22 cellular contexts compared by ENCODE assay signal in the genomic region with DNA sequence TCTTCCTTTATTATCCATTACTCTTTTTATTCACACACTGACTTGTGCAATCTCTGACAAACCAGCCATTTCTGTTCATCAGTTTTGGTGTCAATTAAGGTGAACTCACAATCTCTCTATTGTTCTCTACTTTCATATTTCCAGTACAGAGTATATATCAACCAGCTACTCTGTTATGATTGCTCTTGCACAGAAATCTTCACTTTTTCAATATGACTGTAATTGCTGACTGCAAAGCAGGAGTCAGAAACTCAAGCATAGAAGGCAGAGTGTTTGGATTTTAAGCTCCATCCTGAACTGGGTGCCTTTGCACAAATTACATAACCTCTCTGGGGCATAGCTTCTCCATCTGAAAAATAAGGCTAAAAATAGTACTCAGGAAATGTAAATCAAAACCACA.
DNase-seq lines count a peak whose midpoint lies in the region; ATAC-seq and TF ChIP-seq lines count a peak whose summit lies in the region.
"Had no signal": no experiment of that assay in that cellular context is flagged by ENCODE, and none has a peak within 500 bp of the region (broad histone marks: within the 10 kb centered on the region; RNA-seq: fewer than 3 reads in every experiment).

No MANE protein-coding gene starts in this region.

- H3K27ac ChIP-seq in foreskin keratinocyte, result peak overlapping the region; percentile 73
- H3K27ac ChIP-seq: breast epithelium, coronary artery, prostate gland had no signal

- TF ChIP-seq CTCF in foreskin keratinocyte (conservative IDR thresholded peaks at IDR 0.05), result no peak
- TF ChIP-seq CTCF in osteocyte (IDR thresholded peaks at IDR 0.05), result no peak
- no peak for TF ChIP-seq CTCF in GM10248 (IDR thresholded peaks at IDR 0.05; ENCODE audit: control extremely low read depth, extremely low read depth, low read depth, missing control alignments)

- H3K4me1 ChIP-seq in foreskin keratinocyte, result peaks cover 28% of the 10 kb centered on the region
- H3K4me1 ChIP-seq: breast epithelium, prostate gland had no signal

- POLR2A ChIA-PET in GM10248 (lab: Yijun Ruan, JAX), result no interaction called here

- no peaks in the 10 kb centered on the region for H3K27me3 Mint-ChIP-seq in osteocyte (ENCODE audit: unreplicated experiment)
- H3K27me3 Mint-ChIP-seq: activated T-cell treated with anti-CD3 and anti-CD28 coated beads, Interleukin-2, amount 50 U/mL, for 24 hours; CD4-positive, alpha-beta memory T cell had no signal

- no peaks in the 10 kb centered on the region for H3K9me3 Mint-ChIP-seq in osteocyte (ENCODE audit: unreplicated experiment)

- CTCF ChIA-PET in GM10248 (lab: Yijun Ruan, JAX), result interaction anchor here (0.7 to 2.0 kb wide), 3 partner anchors 11 to 35 kb away, joined by 3 to 4 read pairs (median 4); no protein-coding TSS in a partner anchor

- H3K36me3 Mint-ChIP-seq in osteocyte (ENCODE audit: unreplicated experiment), result no peaks in the 10 kb centered on the region
- H3K36me3 Mint-ChIP-seq: CD4-positive, alpha-beta memory T cell; stimulated activated effector memory CD8-positive, alpha-beta T cell treated with anti-CD3 and anti-CD28 coated beads, Interleukin-12 subunit alpha, Interleukin-12 subunit beta, amount 100 ng/mL, for 72 hours had no signal

- ATAC-seq in GM18519 (IDR thresholded peaks at IDR 0.05; ENCODE audit: low FRiP score, unreplicated experiment) (peak; percentile 63), GM21529 (IDR thresholded peaks at IDR 0.05; ENCODE audit: unreplicated experiment) (peak; percentile 51), HG03432 (IDR thresholded peaks at IDR 0.05; ENCODE audit: unreplicated experiment) (peak; percentile 68), foreskin keratinocyte (no peak)
- ATAC-seq: HCT116; stimulated activated effector memory CD8-positive, alpha-beta T cell treated with anti-CD3 and anti-CD28 coated beads, Interleukin-12 subunit alpha, Interleukin-12 subunit beta, amount 100 ng/mL, for 72 hours had no signal

- H3K27ac Mint-ChIP-seq in osteocyte (ENCODE audit: unreplicated experiment), result no peak overlapping the region
- H3K27ac Mint-ChIP-seq: activated T-cell treated with anti-CD3 and anti-CD28 coated beads, Interleukin-2, amount 50 U/mL, for 24 hours; CD4-positive, alpha-beta memory T cell; stimulated activated effector memory CD8-positive, alpha-beta T cell treated with anti-CD3 and anti-CD28 coated beads, Interleukin-12 subunit alpha, Interleukin-12 subunit beta, amount 100 ng/mL, for 72 hours had no signal

- H3K27me3 ChIP-seq in foreskin keratinocyte, result no peaks in the 10 kb centered on the region
- H3K27me3 ChIP-seq: breast epithelium had no signal

- DNase-seq in foreskin keratinocyte (peak in 1 of 2 donors; percentile 11), glomerular visceral epithelial cell (ENCODE audit: extremely low spot score) (no peak), osteocyte (ENCODE audit: extremely low spot score, unreplicated experiment) (no peak), GM10248 (ENCODE audit: extremely low spot score) (no peak)
- DNase-seq: activated CD4-positive, CD25-positive, alpha-beta regulatory T cell treated with anti-CD3 and anti-CD28 coated beads, Interleukin-2, amount 50 U/mL, for 72 hours; activated CD8-positive, alpha-beta memory T cell treated with anti-CD3 and anti-CD28 coated beads for 24 hours; activated naive CD4-positive, alpha-beta T cell; activated T-cell treated with anti-CD3 and anti-CD28 coated beads, Interleukin-2, amount 50 U/mL, for 24 hours; CD4-positive, alpha-beta memory T cell; DMS 273 treated with DMSO at 0.1 percent for 48 hours; kidney glomerular epithelial cell; MM.1S; NCI-H1417 treated with DMSO at 0.1 percent for 48 hours; T1000 had no signal

- H3K4me1 Mint-ChIP-seq in osteocyte (ENCODE audit: unreplicated experiment), result no peaks in the 10 kb centered on the region
- H3K4me1 Mint-ChIP-seq: CD4-positive, alpha-beta memory T cell; stimulated activated effector memory CD8-positive, alpha-beta T cell treated with anti-CD3 and anti-CD28 coated beads, Interleukin-12 subunit alpha, Interleukin-12 subunit beta, amount 100 ng/mL, for 72 hours had no signal

- no peak overlapping the region for H3K4me3 Mint-ChIP-seq in osteocyte (ENCODE audit: unreplicated experiment)
- H3K4me3 Mint-ChIP-seq: activated T-cell treated with anti-CD3 and anti-CD28 coated beads, Interleukin-2, amount 50 U/mL, for 24 hours; CD4-positive, alpha-beta memory T cell; stimulated activated effector memory CD8-positive, alpha-beta T cell treated with anti-CD3 and anti-CD28 coated beads, Interleukin-12 subunit alpha, Interleukin-12 subunit beta, amount 100 ng/mL, for 72 hours had no signal
